ENCODE assay signal across 26 cellular contexts in the genomic region with DNA sequence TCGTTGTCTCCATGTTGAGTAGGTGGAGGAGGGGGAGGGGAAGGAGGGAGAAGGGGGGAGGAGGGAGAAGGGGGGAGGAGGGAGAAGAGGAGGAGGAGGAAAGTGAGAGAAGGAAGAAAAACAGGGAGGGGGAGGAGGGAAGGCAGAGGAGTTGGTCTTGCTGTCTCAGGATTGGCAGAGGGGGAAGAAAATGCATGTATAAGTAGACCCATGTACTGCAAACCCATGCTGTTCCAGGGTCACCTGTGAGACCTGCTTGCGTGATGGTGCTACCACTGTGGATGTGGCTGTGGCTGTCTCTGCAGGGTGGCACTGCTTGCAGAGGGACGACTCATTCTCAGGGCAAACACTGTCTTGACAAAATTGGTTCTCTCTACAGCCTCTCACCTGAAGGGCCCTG.
"Had no signal": no experiment of that assay in that cellular context is flagged by ENCODE, and none has a peak within 500 bp of the region (broad histone marks: within the 10 kb centered on the region; RNA-seq: fewer than 3 reads in every experiment).

No MANE protein-coding gene starts in this region.

- H3K27ac ChIP-seq: adrenal gland, body of pancreas, epithelial cell of prostate, esophagus squamous epithelium, gastroesophageal sphincter, heart right ventricle, WERI-Rb-1 had no signal

- H3K4me1 ChIP-seq: adrenal gland, body of pancreas, esophagus squamous epithelium, gastroesophageal sphincter, heart right ventricle had no signal

- H3K9me3 ChIP-seq: adrenal gland, body of pancreas, esophagus squamous epithelium, gastroesophageal sphincter, heart right ventricle had no signal

- ATAC-seq: activated CD4-positive, alpha-beta T cell treated with anti-CD3 and anti-CD28 coated beads for 36 hours; activated CD8-positive, alpha-beta memory T cell treated with anti-CD3 and anti-CD28 coated beads, Interleukin-2, amount 10 ng/mL, durations not matched to agents 7 days and 5 days; activated CD8-positive, alpha-beta T cell treated with anti-CD3 and anti-CD28 coated beads, Interleukin-2, amount 10 ng/mL, durations not matched to agents 7 days and 5 days; activated naive CD8-positive, alpha-beta T cell treated with anti-CD3 and anti-CD28 coated beads, Interleukin-2, amount 50 U/mL, for 24 hours; body of pancreas; gastroesophageal sphincter; heart right ventricle had no signal

- H3K4me3 ChIP-seq: adrenal gland, body of pancreas, esophagus squamous epithelium, gastroesophageal sphincter, heart right ventricle had no signal

- DNase-seq: activated B cell treated with CpG ODN at 0.5 μM for 24 hours; activated CD4-positive, alpha-beta memory T cell treated with anti-CD3 and anti-CD28 coated beads for 36 hours; activated CD4-positive, alpha-beta T cell treated with anti-CD3 and anti-CD28 coated beads for 36 hours; activated CD4-positive, alpha-beta T cell treated with anti-CD3 and anti-CD28 coated beads, Interleukin-2, amount 10 ng/mL, durations not matched to agents 24 days and 14 days; activated CD4-positive, CD25-positive, alpha-beta regulatory T cell treated with anti-CD3 and anti-CD28 coated beads, Interleukin-2, amount 50 U/mL, for 72 hours; activated CD8-positive, alpha-beta memory T cell treated with anti-CD3 and anti-CD28 coated beads, Interleukin-2, amount 10 ng/mL, durations not matched to agents 7 days and 5 days; activated CD8-positive, alpha-beta memory T cell treated with anti-CD3 and anti-CD28 coated beads, Interleukin-2, amount 50 U/mL, for 4 hours; activated CD8-positive, alpha-beta T cell treated with anti-CD3 and anti-CD28 coated beads, Interleukin-2, amount 10 ng/mL, durations not matched to agents 7 days and 5 days; activated effector memory CD4-positive, alpha-beta T cell treated with anti-CD3 and anti-CD28 coated beads, Interleukin-2, amount 50 U/mL, for 16 hours; activated naive CD4-positive, alpha-beta T cell treated with anti-CD3 and anti-CD28 coated beads for 36 hours; activated naive CD8-positive, alpha-beta T cell treated with anti-CD3 and anti-CD28 coated beads for 36 hours; activated naive CD8-positive, alpha-beta T cell treated with anti-CD3 and anti-CD28 coated beads, Interleukin-2, amount 50 U/mL, for 24 hours; activated T-cell treated with anti-CD3 and anti-CD28 coated beads, Interleukin-2, amount 50 U/mL, for 1 hour; adrenal gland; amygdala; aorta; body of pancreas; caudate nucleus; effector CD8-positive, alpha-beta T cell; esophagus squamous epithelium; foreskin melanocyte; heart right ventricle; T1000; WERI-Rb-1 had no signal

- H3K27me3 ChIP-seq: adrenal gland, body of pancreas, esophagus squamous epithelium, gastroesophageal sphincter, heart right ventricle had no signal
